ENCODE assay signal across 9 cellular contexts in genomic region chr5:178234753-178235599, GRCh38. TPM values are rescaled to one million over a fixed set of nuclear protein-coding genes. Genes with fewer than 3 reads are reported as not detected.
DNase-seq lines count a peak whose midpoint lies in the region; FAIRE-seq and TF ChIP-seq lines count a peak whose summit lies in the region.
"Had no signal": no experiment of that assay in that cellular context is flagged by ENCODE, and none has a peak within 500 bp of the region (broad histone marks: within the 10 kb centered on the region; RNA-seq: fewer than 3 reads in every experiment).

No MANE protein-coding gene starts in this region.

- peak; percentile 85 for TF ChIP-seq CTCF in NB4 (IDR thresholded peaks at IDR 0.05; ENCODE audit: low read depth, low read length)
- TF ChIP-seq CTCF in bronchial epithelial cell (IDR thresholded peaks at IDR 0.05; ENCODE audit: insufficient read depth, low read length, severe bottlenecking), result peak; percentile 79

- no peaks in the 10 kb centered on the region for H3K27me3 ChIP-seq in bronchial epithelial cell (ENCODE audit: control insufficient read depth, insufficient read depth, low read length)

- peaks cover 2% of the 10 kb centered on the region for H3K36me3 ChIP-seq in bronchial epithelial cell (ENCODE audit: control insufficient read depth, insufficient read depth, low read length)

- peak; percentile 32 for FAIRE-seq in bronchial epithelial cell (lab: Jason Lieb, UNC)

- peak; percentile 8 for DNase-seq in NCI-H2171 treated with DMSO at 0.1 percent for 48 hours (lab: John Stamatoyannopoulos, UW)
- DNase-seq in NCI-H2171 (lab: John Stamatoyannopoulos, UW), result no peak
- peak; percentile 82 for DNase-seq in NB4 (ENCODE audit: low read depth)
- DNase-seq in activated CD4-positive, CD25-positive, alpha-beta regulatory T cell (lab: John Stamatoyannopoulos, UW), result peak; percentile 39 to 71 (median 46)
- DNase-seq in bronchial epithelial cell (ENCODE audit: low read depth), result peak; percentile 41
- peak; percentile 88 for DNase-seq in left kidney (ENCODE audit: low read depth, low spot score)
- peak; percentile 78 for DNase-seq in stimulated activated CD4-positive, alpha-beta T cell treated with anti-CD3 and anti-CD28 coated beads, Interleukin-4, amount 100 ng/mL, for 1 hour
- no peak for DNase-seq in DMS79 treated with DMSO at 0.1 percent for 48 hours (lab: John Stamatoyannopoulos, UW)

- no peak for TF ChIP-seq POLR2A in NB4 (IDR thresholded peaks at IDR 0.05; ENCODE audit: extremely low read depth, insufficient read length)

- H3K4me3 ChIP-seq in NB4 (ENCODE audit: low read depth, low read length) (no peak overlapping the region), bronchial epithelial cell (ENCODE audit: low read depth, low read length) (no peak overlapping the region)
- H3K4me3 ChIP-seq: skin epidermis had no signal

RNA-seq across cellular contexts. Expression of gene PHYKPL, which starts 2.4 kb away (rescaled TPM):
- total RNA-seq in bronchial epithelial cell, result 29.2 and 40.6 TPM in 2 replicates

RNA-seq across cellular contexts. Expression of gene HNRNPAB, which starts 30.6 kb away (rescaled TPM):
- total RNA-seq in bronchial epithelial cell, result 67.4 and 71.3 TPM in 2 replicates

RNA-seq across cellular contexts. Expression of gene GMCL2, which starts 47.8 kb away (rescaled TPM):
- total RNA-seq in bronchial epithelial cell, result not detected in 2 replicates

Comparison
In these comparisons a context has a peak if more than half of its experiments do, and no peak if none do; other contexts are left out.
1. DNase-seq: peak in NCI-H2171 treated with DMSO at 0.1 percent for 48 hours (single experiment), NB4 (single experiment), activated CD4-positive, CD25-positive, alpha-beta regulatory T cell (4 of 4), bronchial epithelial cell (single experiment), left kidney (single experiment) and stimulated activated CD4-positive, alpha-beta T cell treated with anti-CD3 and anti-CD28 coated beads, Interleukin-4, amount 100 ng/mL, for 1 hour (single experiment); none in NCI-H2171 (single experiment) and DMS79 treated with DMSO at 0.1 percent for 48 hours (single experiment).